In genomic region chr5:113186061-113186460, GRCh38 we compare ENCODE assay signal across 18 cellular contexts.
DNase-seq lines count a peak whose midpoint lies in the region; ATAC-seq, FAIRE-seq and TF ChIP-seq lines count a peak whose summit lies in the region.
"Had no signal": no experiment of that assay in that cellular context is flagged by ENCODE, and none has a peak within 500 bp of the region (broad histone marks: within the 10 kb centered on the region; RNA-seq: fewer than 3 reads in every experiment).

No MANE protein-coding gene starts in this region.

- WGBS in mammary epithelial cell (ENCODE audit: low coverage, missing lambda C conversion rate), result 19% methylated on average over 7 of the region's 7 CpGs
- WGBS in thyroid gland, 2 donors, result 68 to 75% methylated on average over 7 of the region's 7 CpGs

- peaks cover 27% of the 10 kb centered on the region for H3K4me1 ChIP-seq in mammary epithelial cell (ENCODE audit: insufficient read depth, low read length)
- no peaks in the 10 kb centered on the region for H3K4me1 ChIP-seq in breast epithelium
- H3K4me1 ChIP-seq in keratinocyte (ENCODE audit: control insufficient read depth, extremely low read depth, insufficient read depth, low read length), result peaks cover 26% of the 10 kb centered on the region
- H3K4me1 ChIP-seq in thyroid gland, result peaks cover 6 to 7% of the 10 kb centered on the region in 2 donors

- H3K27me3 ChIP-seq in mammary epithelial cell (ENCODE audit: insufficient read depth, low read length) (no peaks in the 10 kb centered on the region), breast epithelium (no peaks in the 10 kb centered on the region), keratinocyte (ENCODE audit: control insufficient read depth, extremely low read depth, insufficient read depth, low read length) (no peaks in the 10 kb centered on the region), thyroid gland (no peaks in the 10 kb centered on the region)
- H3K27me3 ChIP-seq: BLaER1 treated with 17β-estradiol and CSF1 and Interleukin-3, amounts not matched to agents 10 nM and 100 nM had no signal

- H3K9ac ChIP-seq in mammary epithelial cell (ENCODE audit: insufficient read depth, low read length) (no peak overlapping the region), keratinocyte (ENCODE audit: control insufficient read depth, extremely low read depth, insufficient read depth, low read length) (no peak overlapping the region)
- H3K9ac ChIP-seq: BLaER1 treated with 17β-estradiol and CSF1 and Interleukin-3, amounts not matched to agents 10 nM and 100 nM had no signal

- dilution Hi-C loops in mammary epithelial cell (cut with HindIII; ENCODE audit: low sequenced_read_pairs) (no loop called here), keratinocyte (cut with MboI; ENCODE audit: extremely low pct_ligation_motif_present, low sequenced_read_pairs) (no loop called here)

- CTCF ChIA-PET in mammary epithelial cell (lab: Charles Lee; ENCODE audit: low non-redundant PET) (interaction anchor here (0.7 kb wide), 1 partner anchor 72 kb away, joined by 3 read pairs; no protein-coding TSS in a partner anchor), WTC11 (lab: Charles Lee) (no interaction called here)
- CTCF ChIA-PET in activated CD8-positive, alpha-beta T cell treated with anti-CD3 and anti-CD28 coated beads for 36 hours (lab: Charles Lee), result no interaction called here

- intact Hi-C loops in mammary epithelial cell (cut with micrococcal nuclease) (no loop called here), breast epithelium (cut with DNase I; ENCODE audit: low total_unique reads) (no loop called here), thyroid gland (cut with DNase I) (no loop called here), CD14-positive monocyte (cut with micrococcal nuclease) (no loop called here)
- intact Hi-C loops in activated CD8-positive, alpha-beta T cell treated with anti-CD3 and anti-CD28 coated beads for 36 hours (cut with micrococcal nuclease), result no loop called here

- H3K4me3 ChIP-seq in mammary epithelial cell (replicated peaks in 1 of 3; ENCODE audit: insufficient read depth in 1 of 3, low read depth in 2 of 3, low read length in 3 of 3) (no peak overlapping the region), breast epithelium (no peak overlapping the region), keratinocyte (ENCODE audit: control insufficient read depth in 2 of 3, extremely low read depth in 1 of 3, insufficient read depth in 2 of 3, low read depth in 1 of 3, low read length in 3 of 3) (no peak overlapping the region), thyroid gland (replicated peaks in 1 of 3) (no peak overlapping the region)
- H3K4me3 ChIP-seq: BLaER1 treated with 17β-estradiol and CSF1 and Interleukin-3, amounts not matched to agents 10 nM and 100 nM had no signal

- H3K27ac Mint-ChIP-seq in WTC11 (no peak overlapping the region), CD14-positive monocyte (no peak overlapping the region)
- H3K27ac Mint-ChIP-seq in activated CD8-positive, alpha-beta T cell treated with anti-CD3 and anti-CD28 coated beads for 36 hours, result no peak overlapping the region
- H3K27ac Mint-ChIP-seq: CD4-positive, alpha-beta T cell had no signal

- H4K20me1 ChIP-seq in mammary epithelial cell (ENCODE audit: insufficient read depth, low read length) (no peaks in the 10 kb centered on the region), keratinocyte (ENCODE audit: control insufficient read depth, extremely low read depth, insufficient read depth, low read length) (no peaks in the 10 kb centered on the region)
- H4K20me1 ChIP-seq: BLaER1 treated with 17β-estradiol and CSF1 and Interleukin-3, amounts not matched to agents 10 nM and 100 nM had no signal

- TF ChIP-seq POLR2A in breast epithelium (IDR thresholded peaks at IDR 0.05) (no peak), thyroid gland (IDR thresholded peaks at IDR 0.05) (no peak)

- H3K4me2 ChIP-seq in mammary epithelial cell (ENCODE audit: insufficient read depth, low read depth, low read length) (peak overlapping the region; percentile 26), keratinocyte (ENCODE audit: control insufficient read depth, extremely low read depth, insufficient read depth, low read depth, low read length) (no peak overlapping the region)

- no peaks in the 10 kb centered on the region for H3K9me3 ChIP-seq in mammary epithelial cell (replicated peaks; ENCODE audit: insufficient read depth, low read length)
- no peaks in the 10 kb centered on the region for H3K9me3 ChIP-seq in breast epithelium
- no peaks in the 10 kb centered on the region for H3K9me3 ChIP-seq in keratinocyte (ENCODE audit: control insufficient read depth, low read depth, low read length)
- no peaks in the 10 kb centered on the region for H3K9me3 ChIP-seq in thyroid gland
- H3K9me3 ChIP-seq: BLaER1 treated with 17β-estradiol and CSF1 and Interleukin-3, amounts not matched to agents 10 nM and 100 nM had no signal

- H3K79me2 ChIP-seq in mammary epithelial cell (ENCODE audit: insufficient read depth, low read length) (peaks cover 65% of the 10 kb centered on the region), keratinocyte (ENCODE audit: control insufficient read depth, insufficient read depth, low read length) (peaks cover 65% of the 10 kb centered on the region)

- H3K4me1 Mint-ChIP-seq in WTC11 (peaks cover 46% of the 10 kb centered on the region), CD14-positive monocyte (no peaks in the 10 kb centered on the region)
- H3K4me1 Mint-ChIP-seq in activated CD8-positive, alpha-beta T cell treated with anti-CD3 and anti-CD28 coated beads for 36 hours (ENCODE audit: low read depth), result peaks cover 15% of the 10 kb centered on the region

- DNase-seq in mammary epithelial cell, result peak; percentile 20
- DNase-seq in breast epithelium (ENCODE audit: low spot score in 2 of 2), result no peak
- DNase-seq in WTC11 (ENCODE audit: low spot score), result no peak
- DNase-seq in keratinocyte (ENCODE audit: low read depth, low spot score), result no peak
- peak; percentile 41 to 45 for DNase-seq in thyroid gland
- DNase-seq in NCI-H1048 (lab: John Stamatoyannopoulos, UW), result no peak
- DNase-seq in CD14-positive monocyte (ENCODE audit: low spot score), result no peak
- DNase-seq in activated CD8-positive, alpha-beta T cell treated with anti-CD3 and anti-CD28 coated beads for 36 hours, result no peak
- DNase-seq: ACHN; CD4-positive, alpha-beta T cell; DND-41; GDM1; IMR-90 had no signal

- H3K36me3 Mint-ChIP-seq in WTC11 (no peaks in the 10 kb centered on the region), CD14-positive monocyte (no peaks in the 10 kb centered on the region)
- no peaks in the 10 kb centered on the region for H3K36me3 Mint-ChIP-seq in activated CD8-positive, alpha-beta T cell treated with anti-CD3 and anti-CD28 coated beads for 36 hours (ENCODE audit: low read depth)

- POLR2A ChIA-PET in WTC11 (lab: Charles Lee), result no interaction called here
- POLR2A ChIA-PET in activated CD8-positive, alpha-beta T cell treated with anti-CD3 and anti-CD28 coated beads for 36 hours (lab: Charles Lee), result interaction anchor here (1.0 kb wide), 1 partner anchor 15 kb away, joined by 3 read pairs; no protein-coding TSS in a partner anchor

- H3K36me3 ChIP-seq in mammary epithelial cell (ENCODE audit: insufficient read depth, low read length) (no peaks in the 10 kb centered on the region), breast epithelium (no peaks in the 10 kb centered on the region), keratinocyte (ENCODE audit: control insufficient read depth in 2 of 2, extremely low read depth in 1 of 2, insufficient read depth in 2 of 2, low read length in 2 of 2) (peaks cover 0 to 3% of the 10 kb centered on the region in 2 experiments), thyroid gland (no peaks in the 10 kb centered on the region)
- H3K36me3 ChIP-seq: BLaER1 treated with 17β-estradiol and CSF1 and Interleukin-3, amounts not matched to agents 10 nM and 100 nM had no signal

- H2AFZ ChIP-seq in mammary epithelial cell (ENCODE audit: low read depth, low read length) (no peak overlapping the region), keratinocyte (ENCODE audit: control insufficient read depth, low read length) (no peak overlapping the region)

- TF ChIP-seq CTCF in mammary epithelial cell (conservative IDR thresholded peaks at IDR 0.05 in 1 of 2, IDR thresholded peaks at IDR 0.05 in 1 of 2; ENCODE audit: extremely low read depth in 1 of 2, insufficient read depth in 1 of 2, low read depth in 1 of 2, low read length in 2 of 2) (no peak), breast epithelium (IDR thresholded peaks at IDR 0.05) (no peak), WTC11 (IDR thresholded peaks at IDR 0.05) (no peak), keratinocyte (optimal IDR thresholded peaks at IDR 0.05 in 1 of 3, IDR thresholded peaks at IDR 0.05 in 1 of 3, conservative IDR thresholded peaks at IDR 0.05 in 1 of 3; ENCODE audit: extremely low read depth in 1 of 3, insufficient read depth in 2 of 3, low read length in 3 of 3) (no peak), thyroid gland (IDR thresholded peaks at IDR 0.05) (no peak), CD14-positive monocyte (IDR thresholded peaks at IDR 0.05) (no peak)
- no peak for TF ChIP-seq CTCF in activated CD8-positive, alpha-beta T cell treated with anti-CD3 and anti-CD28 coated beads for 36 hours (IDR thresholded peaks at IDR 0.05)

- FAIRE-seq in keratinocyte (lab: Jason Lieb, UNC), result peak; percentile 17
- FAIRE-seq: GM12892, GM19239, H54 had no signal

- no peak overlapping the region for H3K27ac ChIP-seq in mammary epithelial cell (ENCODE audit: insufficient read depth, low read depth, low read length)
- H3K27ac ChIP-seq in breast epithelium, result no peak overlapping the region
- no peak overlapping the region for H3K27ac ChIP-seq in keratinocyte (ENCODE audit: control insufficient read depth, insufficient read depth, low read length)
- no peak overlapping the region for H3K27ac ChIP-seq in thyroid gland
- H3K27ac ChIP-seq: BLaER1 treated with 17β-estradiol and CSF1 and Interleukin-3, amounts not matched to agents 10 nM and 100 nM had no signal

- in situ Hi-C loops in mammary epithelial cell (cut with MboI; ENCODE audit: low sequenced_read_pairs in 2 of 2), result no loop called here

- H3K9me3 Mint-ChIP-seq in WTC11, result no peaks in the 10 kb centered on the region
- H3K9me3 Mint-ChIP-seq in CD14-positive monocyte, result peaks cover 0 to 2% (median 0%) of the 10 kb centered on the region in 7 donors
- H3K9me3 Mint-ChIP-seq in activated CD8-positive, alpha-beta T cell treated with anti-CD3 and anti-CD28 coated beads for 36 hours, result no peaks in the 10 kb centered on the region
- H3K9me3 Mint-ChIP-seq: CD4-positive, alpha-beta T cell had no signal

- peak; percentile 23; the same call in 1 of the 2 replicates for ATAC-seq in WTC11
- no peak for ATAC-seq in activated CD8-positive, alpha-beta T cell treated with anti-CD3 and anti-CD28 coated beads for 36 hours
- ATAC-seq: HCT116 had no signal

- no peak overlapping the region for H3K4me3 Mint-ChIP-seq in WTC11
- no peak overlapping the region for H3K4me3 Mint-ChIP-seq in CD14-positive monocyte
- no peak overlapping the region for H3K4me3 Mint-ChIP-seq in activated CD8-positive, alpha-beta T cell treated with anti-CD3 and anti-CD28 coated beads for 36 hours
- H3K4me3 Mint-ChIP-seq: CD4-positive, alpha-beta T cell had no signal

- H3K27me3 Mint-ChIP-seq in WTC11 (ENCODE audit: low read depth), result no peaks in the 10 kb centered on the region
- peaks cover 5 to 8% (median 7%) of the 10 kb centered on the region in 3 donors for H3K27me3 Mint-ChIP-seq in CD14-positive monocyte (ENCODE audit: low read depth in 3 of 3)
- H3K27me3 Mint-ChIP-seq in activated CD8-positive, alpha-beta T cell treated with anti-CD3 and anti-CD28 coated beads for 36 hours, result no peaks in the 10 kb centered on the region
- H3K27me3 Mint-ChIP-seq: CD4-positive, alpha-beta T cell had no signal

- no TSS peak for BruUV-seq in mammary epithelial cell (replicated peaks; lab: Mats Ljungman, UMichigan)

- no peaks in the 10 kb centered on the region for H3K9me1 ChIP-seq in keratinocyte (ENCODE audit: control insufficient read depth, extremely low read depth, insufficient read depth, low read length)

Comparison
In these comparisons a context has a peak if more than half of its experiments do, and no peak if none do; other contexts are left out.
1. DNase-seq: peak in mammary epithelial cell (single experiment) and thyroid gland (2 of 2); none in breast epithelium (0 of 2), WTC11 (single experiment), keratinocyte (single experiment), NCI-H1048 (single experiment), CD14-positive monocyte (single experiment) and activated CD8-positive, alpha-beta T cell treated with anti-CD3 and anti-CD28 coated beads for 36 hours (single experiment).